In the genomic region with DNA sequence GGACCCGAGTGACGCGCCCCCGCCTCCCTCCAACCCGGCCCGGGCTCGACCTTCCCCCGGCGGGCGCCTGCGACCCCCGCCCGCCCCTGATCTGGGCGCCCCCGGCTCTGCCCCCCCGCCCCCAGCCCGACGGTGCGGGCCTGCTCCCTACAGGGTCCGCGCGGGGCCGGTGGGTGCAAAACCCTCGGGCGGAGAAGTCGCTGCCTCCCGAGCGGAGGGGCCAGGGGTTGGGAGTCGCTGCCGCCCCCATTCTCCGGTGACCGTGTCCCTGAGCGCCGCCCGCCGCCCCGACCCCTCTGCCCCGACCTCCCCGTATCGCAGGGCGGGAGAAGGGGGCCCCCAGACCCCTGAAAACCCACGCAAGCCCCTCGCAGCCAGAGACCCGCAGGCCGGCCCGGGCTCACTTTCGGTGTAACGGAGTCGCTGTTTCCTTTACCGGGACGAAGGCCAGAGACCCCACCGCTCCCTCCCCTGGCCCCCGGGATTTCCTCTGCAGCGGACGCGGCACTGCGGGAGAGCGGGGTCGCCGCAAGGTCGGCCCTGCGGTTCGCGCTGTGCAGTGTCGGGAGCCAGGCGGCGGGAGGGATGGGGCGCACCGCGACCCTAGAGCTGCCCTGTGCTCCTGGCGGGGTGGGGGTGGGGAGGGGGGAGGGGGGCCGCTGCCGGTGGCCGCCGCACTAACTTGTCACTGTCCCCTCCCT, we compare ENCODE assay signal across 9 cellular contexts.
DNase-seq lines count a peak whose midpoint lies in the region; ATAC-seq lines count a peak whose summit lies in the region.
"Had no signal": no experiment of that assay in that cellular context is flagged by ENCODE, and none has a peak within 500 bp of the region (broad histone marks: within the 10 kb centered on the region; RNA-seq: fewer than 3 reads in every experiment).

No MANE protein-coding gene starts in this region.

- peak; percentile 53 for DNase-seq in NCI-H82 (lab: John Stamatoyannopoulos, UW)
- no peak for DNase-seq in NCI-H82 treated with DMSO at 0.1 percent for 48 hours (lab: John Stamatoyannopoulos, UW; ENCODE audit: unreplicated experiment)
- DNase-seq in SK-N-MC (ENCODE audit: low read depth, low spot score): no peak
- DNase-seq in iPS-NIHi11 (ENCODE audit: low spot score): peak; percentile 80
- DNase-seq in stimulated activated effector memory CD8-positive, alpha-beta T cell treated with anti-CD3 and anti-CD28 coated beads, Interleukin-12 subunit alpha, Interleukin-12 subunit beta, amount 100 ng/mL, for 72 hours (ENCODE audit: low spot score in 2 of 2): no peak
- no peak for DNase-seq in RPMI8226
- DNase-seq in NCI-H2107 treated with DMSO at 0.1 percent for 48 hours (lab: John Stamatoyannopoulos, UW; ENCODE audit: unreplicated experiment): no peak
- no peak for DNase-seq in T-helper 9 cell

- no peaks in the 10 kb centered on the region for H3K9me3 Mint-ChIP-seq in stimulated activated effector memory CD8-positive, alpha-beta T cell treated with anti-CD3 and anti-CD28 coated beads, Interleukin-12 subunit alpha, Interleukin-12 subunit beta, amount 100 ng/mL, for 72 hours
- H3K9me3 Mint-ChIP-seq: activated T-helper 1 cell treated with anti-CD3 and anti-CD28 coated beads, Interleukin-12 subunit alpha, Interleukin-12 subunit beta, Interleukin-2, Interleukin-4 antibody, amounts not matched to agents 30 ng/mL and 10 ng/mL and 1 ng/mL, durations not matched to agents 14 hours and 24 hours and 36 hours had no signal

- ATAC-seq in stimulated activated effector memory CD8-positive, alpha-beta T cell treated with anti-CD3 and anti-CD28 coated beads, Interleukin-12 subunit alpha, Interleukin-12 subunit beta, amount 100 ng/mL, for 72 hours: no peak

- no peak overlapping the region for H3K27ac ChIP-seq in SK-N-MC

- no peak overlapping the region for H3K9ac ChIP-seq in SK-N-MC (ENCODE audit: insufficient read length)

- peak overlapping the region; percentile 2 for H3K4me3 Mint-ChIP-seq in stimulated activated effector memory CD8-positive, alpha-beta T cell treated with anti-CD3 and anti-CD28 coated beads, Interleukin-12 subunit alpha, Interleukin-12 subunit beta, amount 100 ng/mL, for 72 hours
- H3K4me3 Mint-ChIP-seq: activated T-helper 1 cell treated with anti-CD3 and anti-CD28 coated beads, Interleukin-12 subunit alpha, Interleukin-12 subunit beta, Interleukin-2, Interleukin-4 antibody, amounts not matched to agents 30 ng/mL and 10 ng/mL and 1 ng/mL, durations not matched to agents 14 hours and 24 hours and 36 hours had no signal

- H3K4me3 ChIP-seq in SK-N-MC: peak overlapping the region; percentile 38; the same call in 1 of the 2 replicates

- H3K36me3 Mint-ChIP-seq in stimulated activated effector memory CD8-positive, alpha-beta T cell treated with anti-CD3 and anti-CD28 coated beads, Interleukin-12 subunit alpha, Interleukin-12 subunit beta, amount 100 ng/mL, for 72 hours: peaks cover 13% of the 10 kb centered on the region

- H3K9me3 ChIP-seq in SK-N-MC (ENCODE audit: low read depth, low read length): no peaks in the 10 kb centered on the region

- no peak overlapping the region for H3K27ac Mint-ChIP-seq in stimulated activated effector memory CD8-positive, alpha-beta T cell treated with anti-CD3 and anti-CD28 coated beads, Interleukin-12 subunit alpha, Interleukin-12 subunit beta, amount 100 ng/mL, for 72 hours

- H3K4me1 Mint-ChIP-seq in stimulated activated effector memory CD8-positive, alpha-beta T cell treated with anti-CD3 and anti-CD28 coated beads, Interleukin-12 subunit alpha, Interleukin-12 subunit beta, amount 100 ng/mL, for 72 hours: peaks cover 15% of the 10 kb centered on the region

- H3K36me3 ChIP-seq in SK-N-MC (ENCODE audit: insufficient read depth, low read length): no peaks in the 10 kb centered on the region

Comparison
In these comparisons a context has a peak if more than half of its experiments do, and no peak if none do; other contexts are left out.
1. DNase-seq: peak in NCI-H82 (single experiment) and iPS-NIHi11 (single experiment); none in NCI-H82 treated with DMSO at 0.1 percent for 48 hours (single experiment), SK-N-MC (single experiment), stimulated activated effector memory CD8-positive, alpha-beta T cell treated with anti-CD3 and anti-CD28 coated beads, Interleukin-12 subunit alpha, Interleukin-12 subunit beta, amount 100 ng/mL, for 72 hours (0 of 2), RPMI8226 (single experiment), NCI-H2107 treated with DMSO at 0.1 percent for 48 hours (single experiment) and T-helper 9 cell (single experiment).